In the genomic region with DNA sequence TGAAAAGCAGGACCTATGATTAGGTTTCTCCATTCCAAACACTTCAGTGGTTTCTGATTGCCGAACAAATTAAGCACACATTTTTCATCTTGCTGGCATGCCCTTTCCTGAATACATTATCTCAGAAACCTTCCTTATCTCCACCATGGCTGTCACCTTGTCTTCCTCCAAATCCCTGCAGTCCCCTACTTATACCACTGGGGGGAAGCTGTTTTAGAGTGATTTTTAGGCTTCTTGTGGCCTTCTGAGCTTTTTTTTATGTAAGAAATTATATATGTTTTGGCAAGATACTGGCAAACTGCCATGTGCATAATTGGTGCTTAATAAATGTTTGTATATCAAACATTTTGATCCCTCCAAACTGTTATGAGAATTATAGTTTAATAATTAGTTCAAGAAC, we compare ENCODE assay signal across 1 cellular context.
TF ChIP-seq lines count a peak whose summit lies in the region.

No MANE protein-coding gene starts in this region.

TF ChIP-seq in GM23338, 12 proteins besides CTCF, POLR2A, EP300 and RAD21 (continued from another document):
- TF ChIP-seq ZNF462 (CRISPR knock-in tag; IDR thresholded peaks at IDR 0.05) (no peak), NANOG (IDR thresholded peaks at IDR 0.05; ENCODE audit: borderline replicate concordance) (no peak), ZNF114 (CRISPR knock-in tag; IDR thresholded peaks at IDR 0.05) (no peak), EZH2phosphoT487 (IDR thresholded peaks at IDR 0.05; ENCODE audit: unreplicated experiment) (no peak), EZH2 (IDR thresholded peaks at IDR 0.05; ENCODE audit: low read depth, unreplicated experiment) (no peak)
- TF ChIP-seq, protein P1, sequence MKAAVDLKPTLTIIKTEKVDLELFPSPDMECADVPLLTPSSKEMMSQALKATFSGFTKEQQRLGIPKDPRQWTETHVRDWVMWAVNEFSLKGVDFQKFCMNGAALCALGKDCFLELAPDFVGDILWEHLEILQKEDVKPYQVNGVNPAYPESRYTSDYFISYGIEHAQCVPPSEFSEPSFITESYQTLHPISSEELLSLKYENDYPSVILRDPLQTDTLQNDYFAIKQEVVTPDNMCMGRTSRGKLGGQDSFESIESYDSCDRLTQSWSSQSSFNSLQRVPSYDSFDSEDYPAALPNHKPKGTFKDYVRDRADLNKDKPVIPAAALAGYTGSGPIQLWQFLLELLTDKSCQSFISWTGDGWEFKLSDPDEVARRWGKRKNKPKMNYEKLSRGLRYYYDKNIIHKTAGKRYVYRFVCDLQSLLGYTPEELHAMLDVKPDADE (IDR thresholded peaks at IDR 0.05), result no peak
